In genomic region chr14:50762001-50762930, GRCh38 we compare ENCODE assay signal across 8 cellular contexts.
A peak's percentile ranks its signal among the peaks of the same experiment; 100 is the strongest.
DNase-seq lines count a peak whose midpoint lies in the region; ATAC-seq lines count a peak whose summit lies in the region.

No MANE protein-coding gene starts in this region.

- H3K36me3 Mint-ChIP-seq in activated naive CD8-positive, alpha-beta T cell treated with anti-CD3 and anti-CD28 coated beads, Interleukin-2, amount 50 U/mL, for 24 hours (ENCODE audit: low read depth) = peaks cover 58% of the 10 kb centered on the region

- peak; percentile 30 for DNase-seq in activated T-cell treated with anti-CD3 and anti-CD28 coated beads for 48 hours (ENCODE audit: low read depth)
- DNase-seq in activated T-cell treated with anti-CD3 and anti-CD28 coated beads for 4 hours = no peak
- DNase-seq in activated naive CD8-positive, alpha-beta T cell treated with anti-CD3 and anti-CD28 coated beads, Interleukin-2, amount 50 U/mL, for 24 hours = peak; percentile 42
- peak; percentile 47 to 50 for DNase-seq in stimulated activated CD4-positive, alpha-beta T cell treated with anti-CD3 and anti-CD28 coated beads, Interleukin-15, amount 100 ng/mL, for 48 hours (ENCODE audit: low read depth in 2 of 2)
- no peak for DNase-seq in DMS 273 (lab: John Stamatoyannopoulos, UW; ENCODE audit: unreplicated experiment)
- no peak for DNase-seq in medulla oblongata (ENCODE audit: extremely low spot score)
- DNase-seq in SHP77 (lab: John Stamatoyannopoulos, UW) = no peak

- no peaks in the 10 kb centered on the region for H3K27me3 Mint-ChIP-seq in activated naive CD8-positive, alpha-beta T cell treated with anti-CD3 and anti-CD28 coated beads, Interleukin-2, amount 50 U/mL, for 24 hours

- peak; percentile 91 for ATAC-seq in HG03095 (IDR thresholded peaks at IDR 0.05; ENCODE audit: unreplicated experiment)
- ATAC-seq in activated naive CD8-positive, alpha-beta T cell treated with anti-CD3 and anti-CD28 coated beads, Interleukin-2, amount 50 U/mL, for 24 hours = peak; percentile 98

- H3K27ac Mint-ChIP-seq in activated naive CD8-positive, alpha-beta T cell treated with anti-CD3 and anti-CD28 coated beads, Interleukin-2, amount 50 U/mL, for 24 hours = peak overlapping the region; percentile 85

- H3K4me1 Mint-ChIP-seq in activated naive CD8-positive, alpha-beta T cell treated with anti-CD3 and anti-CD28 coated beads, Interleukin-2, amount 50 U/mL, for 24 hours = peaks cover 35% of the 10 kb centered on the region

- H3K9me3 Mint-ChIP-seq in activated naive CD8-positive, alpha-beta T cell treated with anti-CD3 and anti-CD28 coated beads, Interleukin-2, amount 50 U/mL, for 24 hours = no peaks in the 10 kb centered on the region

- no peak overlapping the region for H3K4me3 Mint-ChIP-seq in activated naive CD8-positive, alpha-beta T cell treated with anti-CD3 and anti-CD28 coated beads, Interleukin-2, amount 50 U/mL, for 24 hours

Comparison
In these comparisons a context has a peak if more than half of its experiments do, and no peak if none do; other contexts are left out.
1. DNase-seq: peak in activated T-cell treated with anti-CD3 and anti-CD28 coated beads for 48 hours (single experiment), activated naive CD8-positive, alpha-beta T cell treated with anti-CD3 and anti-CD28 coated beads, Interleukin-2, amount 50 U/mL, for 24 hours (single experiment) and stimulated activated CD4-positive, alpha-beta T cell treated with anti-CD3 and anti-CD28 coated beads, Interleukin-15, amount 100 ng/mL, for 48 hours (2 of 2); none in activated T-cell treated with anti-CD3 and anti-CD28 coated beads for 4 hours (single experiment), DMS 273 (single experiment), medulla oblongata (single experiment) and SHP77 (0 of 2).